ENCODE assay signal across 20 cellular contexts in the genomic region with DNA sequence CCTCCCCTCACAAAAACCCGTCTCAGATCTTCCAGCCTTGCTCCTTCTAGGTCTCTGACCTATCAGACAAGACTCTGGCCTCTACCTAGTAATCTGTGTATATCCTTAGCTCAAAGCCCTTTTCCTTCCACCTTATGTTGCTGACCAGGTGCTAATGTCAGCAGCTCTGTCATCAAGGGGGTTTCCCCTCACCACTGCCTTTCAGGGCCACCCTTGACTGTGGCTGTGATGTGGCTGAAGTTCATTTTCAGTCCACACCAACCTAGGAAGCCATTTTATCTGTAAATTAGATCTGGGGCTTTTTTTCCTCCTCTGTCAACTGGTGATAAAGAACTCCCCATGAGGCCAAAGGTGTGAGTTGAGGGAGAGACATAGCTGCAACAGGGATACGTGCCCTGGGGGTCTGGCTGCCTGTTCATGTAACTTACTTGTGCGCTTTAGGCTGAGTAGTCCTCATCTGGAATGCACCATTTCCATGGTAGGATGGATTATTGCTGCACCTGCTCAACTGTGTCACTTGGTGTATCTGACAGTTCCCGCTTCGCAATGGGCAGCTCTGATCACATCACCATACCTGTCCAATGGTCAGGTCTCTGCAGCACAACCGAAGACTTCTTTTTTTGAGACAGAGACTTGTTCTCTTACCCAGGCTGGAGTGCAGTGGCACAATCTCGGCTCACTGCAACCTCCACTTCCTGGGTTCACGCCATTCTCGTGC. TPM values are rescaled to one million over a fixed set of nuclear protein-coding genes. Genes with fewer than 3 reads are reported as not detected.
DNase-seq lines count a peak whose midpoint lies in the region; ATAC-seq, FAIRE-seq and TF ChIP-seq lines count a peak whose summit lies in the region.
"Had no signal": no experiment of that assay in that cellular context is flagged by ENCODE, and none has a peak within 500 bp of the region (broad histone marks: within the 10 kb centered on the region; RNA-seq: fewer than 3 reads in every experiment).

No MANE protein-coding gene starts in this region.

- no peak overlapping the region for H3T11ph ChIP-seq in H9 (ENCODE audit: low read length)

- no peak for FAIRE-seq in pancreas (lab: Jason Lieb, UNC)
- FAIRE-seq: A549 had no signal

- H4K5ac ChIP-seq in H9 (ENCODE audit: insufficient read length, low read depth, low read length) = peak overlapping the region; percentile 20

- ATAC-seq in activated naive CD4-positive, alpha-beta T cell treated with anti-CD3 and anti-CD28 coated beads, Interleukin-2, amount 50 U/mL, for 72 hours = peak; percentile 22 to 96
- ATAC-seq in effector memory CD8-positive, alpha-beta T cell (replicated peaks) = peak; percentile 47
- peak; percentile 65 for ATAC-seq in stimulated activated effector memory CD8-positive, alpha-beta T cell treated with anti-CD3 and anti-CD28 coated beads, Interleukin-12 subunit alpha, Interleukin-12 subunit beta, amount 100 ng/mL, for 72 hours
- ATAC-seq in pancreas (no peak), left lung (no peak)
- no peak for ATAC-seq in CD8-positive, alpha-beta T cell
- ATAC-seq: A549 had no signal

- H3K14ac ChIP-seq in H9 (ENCODE audit: insufficient read depth, low read length) = no peak overlapping the region

- no peak overlapping the region for H3K4me3 Mint-ChIP-seq in activated naive CD4-positive, alpha-beta T cell treated with anti-CD3 and anti-CD28 coated beads for 36 hours
- H3K4me3 Mint-ChIP-seq in H9 = no peak overlapping the region
- H3K4me3 Mint-ChIP-seq in effector memory CD8-positive, alpha-beta T cell = no peak overlapping the region
- no peak overlapping the region for H3K4me3 Mint-ChIP-seq in stimulated activated effector memory CD8-positive, alpha-beta T cell treated with anti-CD3 and anti-CD28 coated beads, Interleukin-12 subunit alpha, Interleukin-12 subunit beta, amount 100 ng/mL, for 72 hours
- no peak overlapping the region for H3K4me3 Mint-ChIP-seq in CD8-positive, alpha-beta T cell
- H3K4me3 Mint-ChIP-seq: CD4-positive, alpha-beta T cell had no signal

- H4K8ac ChIP-seq in H9 (replicated peaks; ENCODE audit: insufficient read length, low read depth, low read length) = no peak overlapping the region

- no peaks in the 10 kb centered on the region for H3K9me3 Mint-ChIP-seq in activated naive CD4-positive, alpha-beta T cell treated with anti-CD3 and anti-CD28 coated beads, Interleukin-2, amount 50 U/mL, for 72 hours
- H3K9me3 Mint-ChIP-seq in activated naive CD4-positive, alpha-beta T cell treated with anti-CD3 and anti-CD28 coated beads for 36 hours = no peaks in the 10 kb centered on the region
- H3K9me3 Mint-ChIP-seq in H9 = no peaks in the 10 kb centered on the region
- H3K9me3 Mint-ChIP-seq in effector memory CD8-positive, alpha-beta T cell = no peaks in the 10 kb centered on the region
- H3K9me3 Mint-ChIP-seq in stimulated activated effector memory CD8-positive, alpha-beta T cell treated with anti-CD3 and anti-CD28 coated beads, Interleukin-12 subunit alpha, Interleukin-12 subunit beta, amount 100 ng/mL, for 72 hours = no peaks in the 10 kb centered on the region
- no peaks in the 10 kb centered on the region for H3K9me3 Mint-ChIP-seq in CD8-positive, alpha-beta T cell
- H3K9me3 Mint-ChIP-seq: CD4-positive, alpha-beta T cell had no signal

- no CpG with 5 or more reads among the region's 9 CpGs for WGBS in H9 (ENCODE audit: extremely low coverage, insufficient read length, low lambda C conversion rate)
- WGBS in pancreas, 2 donors = 77 to 81% methylated on average over 9 of the region's 9 CpGs

- no peak overlapping the region for H2BK15ac ChIP-seq in H9 (ENCODE audit: low read depth, low read length)

- POLR2A ChIA-PET in CD8-positive, alpha-beta T cell (lab: Charles Lee) = no interaction called here

- H2AK5ac ChIP-seq in H9 (ENCODE audit: insufficient read length, low read length) = no peak overlapping the region

- no peaks in the 10 kb centered on the region for H3K36me3 Mint-ChIP-seq in activated naive CD4-positive, alpha-beta T cell treated with anti-CD3 and anti-CD28 coated beads, Interleukin-2, amount 50 U/mL, for 72 hours
- no peaks in the 10 kb centered on the region for H3K36me3 Mint-ChIP-seq in activated naive CD4-positive, alpha-beta T cell treated with anti-CD3 and anti-CD28 coated beads for 36 hours (ENCODE audit: low read depth)
- H3K36me3 Mint-ChIP-seq in H9 (ENCODE audit: insufficient read depth in 1 of 3, low read depth in 3 of 3) = peaks cover 0 to 2% (median 0%) of the 10 kb centered on the region in 3 experiments; a peak in 1 of 7 replicates
- H3K36me3 Mint-ChIP-seq in effector memory CD8-positive, alpha-beta T cell (ENCODE audit: insufficient read depth) = no peaks in the 10 kb centered on the region
- H3K36me3 Mint-ChIP-seq in stimulated activated effector memory CD8-positive, alpha-beta T cell treated with anti-CD3 and anti-CD28 coated beads, Interleukin-12 subunit alpha, Interleukin-12 subunit beta, amount 100 ng/mL, for 72 hours = no peaks in the 10 kb centered on the region
- H3K36me3 Mint-ChIP-seq in CD8-positive, alpha-beta T cell = no peaks in the 10 kb centered on the region

- H3K23me2 ChIP-seq in H9 (ENCODE audit: insufficient read length, low read depth, low read length, poor library complexity, severe bottlenecking) = no peaks in the 10 kb centered on the region

- H3K9me3 ChIP-seq in H9 (ENCODE audit: control insufficient read depth, low read depth, low read length) (no peaks in the 10 kb centered on the region), pancreas (no peaks in the 10 kb centered on the region), left lung (no peaks in the 10 kb centered on the region)
- no peaks in the 10 kb centered on the region for H3K9me3 ChIP-seq in CD8-positive, alpha-beta T cell (ENCODE audit: low read length)
- H3K9me3 ChIP-seq: A549, HAP-1 had no signal

- H4K91ac ChIP-seq in H9 (ENCODE audit: insufficient read length, low read depth, low read length) = no peak overlapping the region

- H2BK5ac ChIP-seq in H9 (ENCODE audit: insufficient read length, low read length) = no peak overlapping the region

- no peak overlapping the region for H3K56ac ChIP-seq in H9 (ENCODE audit: insufficient read length, low read depth, low read length)

- H2BK12ac ChIP-seq in H9 (ENCODE audit: insufficient read length, low read depth, low read length) = no peak overlapping the region

- no peak for TF ChIP-seq CTCF in H9 (conservative IDR thresholded peaks at IDR 0.05)
- TF ChIP-seq CTCF in pancreas (IDR thresholded peaks at IDR 0.05) = no peak
- no peak for TF ChIP-seq CTCF in left lung (IDR thresholded peaks at IDR 0.05)
- no peak for TF ChIP-seq CTCF in CD8-positive, alpha-beta T cell (IDR thresholded peaks at IDR 0.05)

- no peak overlapping the region for H2BK20ac ChIP-seq in H9 (ENCODE audit: low read depth, low read length, poor library complexity, severe bottlenecking)

- no peak for DNase-seq in activated naive CD4-positive, alpha-beta T cell treated with anti-CD3 and anti-CD28 coated beads, Interleukin-2, amount 50 U/mL, for 72 hours (ENCODE audit: low spot score in 2 of 2)
- no peak for DNase-seq in activated naive CD4-positive, alpha-beta T cell treated with anti-CD3 and anti-CD28 coated beads for 36 hours
- DNase-seq in H9 = no peak
- DNase-seq in effector memory CD8-positive, alpha-beta T cell = no peak
- no peak for DNase-seq in stimulated activated effector memory CD8-positive, alpha-beta T cell treated with anti-CD3 and anti-CD28 coated beads, Interleukin-12 subunit alpha, Interleukin-12 subunit beta, amount 100 ng/mL, for 72 hours (ENCODE audit: low spot score in 2 of 2)
- no peak for DNase-seq in pancreas
- DNase-seq in left lung = no peak
- no peak for DNase-seq in CD8-positive, alpha-beta T cell
- DNase-seq: CD4-positive, alpha-beta T cell; EL; NCI-H1105; NCI-H2081; NCI-H2171 treated with DMSO at 0.1 percent for 48 hours; NCI-H446; NCI-H69; Right ventricle myocardium superior had no signal

- no peak overlapping the region for H3K4me2 ChIP-seq in H9 (ENCODE audit: insufficient read depth, insufficient read length, low read length)
- H3K4me2 ChIP-seq: A549 had no signal

- no peak overlapping the region for H3K4me3 ChIP-seq in pancreas
- H3K4me3 ChIP-seq in left lung = no peak overlapping the region
- no peak overlapping the region for H3K4me3 ChIP-seq in CD8-positive, alpha-beta T cell (ENCODE audit: low read depth, low read length)
- H3K4me3 ChIP-seq: A549, HAP-1 had no signal

- H3K23ac ChIP-seq in H9 (ENCODE audit: insufficient read length, low read depth, low read length) = no peak overlapping the region

- no peak overlapping the region for H3K4ac ChIP-seq in H9 (ENCODE audit: low read depth, low read length)

- H2AFZ ChIP-seq in H9 (ENCODE audit: low read length) = no peak overlapping the region

- no peaks in the 10 kb centered on the region for H3K79me1 ChIP-seq in H9 (ENCODE audit: insufficient read depth, low read depth, low read length, poor library complexity, severe bottlenecking)

- CTCF ChIA-PET in activated naive CD4-positive, alpha-beta T cell treated with anti-CD3 and anti-CD28 coated beads for 36 hours (lab: Charles Lee) = interaction anchor here (0.7 kb wide), 1 partner anchor 77 kb away, joined by 3 read pairs; no protein-coding TSS in a partner anchor
- CTCF ChIA-PET in CD8-positive, alpha-beta T cell (lab: Charles Lee) = no interaction called here

- H3K79me2 ChIP-seq in H9 (ENCODE audit: insufficient read depth, low read length) = no peaks in the 10 kb centered on the region

- H3K27me3 ChIP-seq in H9 (ENCODE audit: insufficient read depth, low read length) (no peaks in the 10 kb centered on the region), pancreas (no peaks in the 10 kb centered on the region), left lung (peaks cover 0 to 10% of the 10 kb centered on the region in 2 donors)
- no peaks in the 10 kb centered on the region for H3K27me3 ChIP-seq in CD8-positive, alpha-beta T cell (ENCODE audit: insufficient read depth, low read length)

- H3K27ac Mint-ChIP-seq in activated naive CD4-positive, alpha-beta T cell treated with anti-CD3 and anti-CD28 coated beads, Interleukin-2, amount 50 U/mL, for 72 hours = no peak overlapping the region
- H3K27ac Mint-ChIP-seq in activated naive CD4-positive, alpha-beta T cell treated with anti-CD3 and anti-CD28 coated beads for 36 hours = no peak overlapping the region
- no peak overlapping the region for H3K27ac Mint-ChIP-seq in H9
- H3K27ac Mint-ChIP-seq in effector memory CD8-positive, alpha-beta T cell = no peak overlapping the region
- no peak overlapping the region for H3K27ac Mint-ChIP-seq in stimulated activated effector memory CD8-positive, alpha-beta T cell treated with anti-CD3 and anti-CD28 coated beads, Interleukin-12 subunit alpha, Interleukin-12 subunit beta, amount 100 ng/mL, for 72 hours
- H3K27ac Mint-ChIP-seq in CD8-positive, alpha-beta T cell = no peak overlapping the region
- H3K27ac Mint-ChIP-seq: CD4-positive, alpha-beta T cell had no signal

- H3K27ac ChIP-seq in H9 (ENCODE audit: insufficient read length, low read depth, low read length) (no peak overlapping the region), pancreas (no peak overlapping the region), left lung (no peak overlapping the region)
- no peak overlapping the region for H3K27ac ChIP-seq in CD8-positive, alpha-beta T cell (ENCODE audit: low read depth, low read length)
- H3K27ac ChIP-seq: A549 had no signal

- H2BK120ac ChIP-seq in H9 (ENCODE audit: low read depth, low read length, poor library complexity, severe bottlenecking) = no peak overlapping the region

- H3K36me3 ChIP-seq in pancreas (no peaks in the 10 kb centered on the region), left lung (no peaks in the 10 kb centered on the region)
- H3K36me3 ChIP-seq in CD8-positive, alpha-beta T cell (ENCODE audit: insufficient read depth, low read length) = no peaks in the 10 kb centered on the region
- H3K36me3 ChIP-seq: HAP-1 had no signal

- H3K18ac ChIP-seq in H9 (ENCODE audit: insufficient read length, low read depth, low read length) = no peak overlapping the region

- no peaks in the 10 kb centered on the region for H3K4me1 ChIP-seq in H9 (ENCODE audit: insufficient read depth, low read length)
- H3K4me1 ChIP-seq in pancreas = no peaks in the 10 kb centered on the region
- no peaks in the 10 kb centered on the region for H3K4me1 ChIP-seq in left lung
- no peaks in the 10 kb centered on the region for H3K4me1 ChIP-seq in CD8-positive, alpha-beta T cell (ENCODE audit: insufficient read depth, low read length)
- H3K4me1 ChIP-seq: A549, HAP-1 had no signal

- H4K20me1 ChIP-seq in H9 (ENCODE audit: control insufficient read depth, insufficient read depth, insufficient read length) = no peaks in the 10 kb centered on the region

- intact Hi-C loops in activated naive CD4-positive, alpha-beta T cell treated with anti-CD3 and anti-CD28 coated beads for 36 hours (cut with micrococcal nuclease) = no loop called here
- intact Hi-C loops in pancreas (cut with DNase I) = no loop called here
- intact Hi-C loops in left lung (cut with DNase I) = no loop called here
- intact Hi-C loops in CD8-positive, alpha-beta T cell (cut with DNase I, micrococcal nuclease) = no loop called here

- no peaks in the 10 kb centered on the region for H3K27me3 Mint-ChIP-seq in activated naive CD4-positive, alpha-beta T cell treated with anti-CD3 and anti-CD28 coated beads for 36 hours (ENCODE audit: low read depth)
- no peaks in the 10 kb centered on the region; the same call in none of the 2 replicates for H3K27me3 Mint-ChIP-seq in H9 (ENCODE audit: low read depth)
- H3K27me3 Mint-ChIP-seq in effector memory CD8-positive, alpha-beta T cell = peaks cover 18 to 37% of the 10 kb centered on the region in 2 donors
- peaks cover 2% of the 10 kb centered on the region for H3K27me3 Mint-ChIP-seq in CD8-positive, alpha-beta T cell (ENCODE audit: low read depth)

- no peak overlapping the region for H3K9ac ChIP-seq in H9 (ENCODE audit: extremely low read depth, insufficient read length, low read length)

- no peaks in the 10 kb centered on the region for H3K4me1 Mint-ChIP-seq in activated naive CD4-positive, alpha-beta T cell treated with anti-CD3 and anti-CD28 coated beads for 36 hours (ENCODE audit: low read depth)
- H3K4me1 Mint-ChIP-seq in H9 = peaks cover 4% of the 10 kb centered on the region in 2 experiments; a peak in 3 of 4 replicates
- no peaks in the 10 kb centered on the region for H3K4me1 Mint-ChIP-seq in effector memory CD8-positive, alpha-beta T cell (ENCODE audit: low read depth in 2 of 2)
- peaks cover 7% of the 10 kb centered on the region for H3K4me1 Mint-ChIP-seq in stimulated activated effector memory CD8-positive, alpha-beta T cell treated with anti-CD3 and anti-CD28 coated beads, Interleukin-12 subunit alpha, Interleukin-12 subunit beta, amount 100 ng/mL, for 72 hours
- no peaks in the 10 kb centered on the region for H3K4me1 Mint-ChIP-seq in CD8-positive, alpha-beta T cell (ENCODE audit: low read depth)

RNA-seq across cellular contexts. Expression of gene RUNDC3A, which starts 14.7 kb away (rescaled TPM):
- 1 to 10 TPM; 1.0 to 1.9 TPM for total RNA-seq in activated naive CD4-positive, alpha-beta T cell treated with anti-CD3 and anti-CD28 coated beads, Interleukin-2, amount 50 U/mL, for 72 hours
- under 1 TPM in 1 of 2 experiments, not detected in 1; 0.17 TPM for total RNA-seq in activated naive CD4-positive, alpha-beta T cell treated with anti-CD3 and anti-CD28 coated beads for 36 hours
- total RNA-seq in H9 (2021) (2.2 and 3.8 TPM in 2 replicates), pancreas (1 to 10 TPM in 5 of 6 donors, under 1 TPM in 1; 0.56 to 5.0 (median 2.9) TPM), left lung (under 1 TPM; 0.08 to 0.38 TPM)
- polyA plus RNA-seq in pancreas = 10 to 100 TPM; 24.0 to 59.4 TPM
- total RNA-seq in CD8-positive, alpha-beta T cell = under 1 TPM in 1 of 2 experiments, not detected in 1; 0.19 TPM
- total RNA-seq: CD4-positive, alpha-beta T cell had no signal

RNA-seq across cellular contexts. Expression of gene SLC4A1, which starts 25.7 kb away (rescaled TPM):
- total RNA-seq in activated naive CD4-positive, alpha-beta T cell treated with anti-CD3 and anti-CD28 coated beads, Interleukin-2, amount 50 U/mL, for 72 hours = not detected
- not detected for total RNA-seq in activated naive CD4-positive, alpha-beta T cell treated with anti-CD3 and anti-CD28 coated beads for 36 hours
- total RNA-seq in H9 (2021) (0.13 TPM in 1 of 2 replicates, not detected in the other), pancreas (under 1 TPM in 2 of 6 donors, not detected in 4; 0.24 to 0.37 TPM), left lung (1 to 10 TPM in 1 of 2 donors, under 1 TPM in 1; 0.58 to 1.4 TPM)
- polyA plus RNA-seq in pancreas = not detected
- total RNA-seq in CD8-positive, alpha-beta T cell = not detected
- total RNA-seq: CD4-positive, alpha-beta T cell; OCI-LY7 had no signal
- polyA plus RNA-seq: A549, BJ had no signal

RNA-seq across cellular contexts. Expression of gene SLC25A39, which starts 31.0 kb away (rescaled TPM):
- total RNA-seq in activated naive CD4-positive, alpha-beta T cell treated with anti-CD3 and anti-CD28 coated beads, Interleukin-2, amount 50 U/mL, for 72 hours = 100 to 1,000 TPM in 1 of 2 donors, 10 to 100 TPM in 1; 92.4 to 131 TPM
- 100 to 1,000 TPM; 146 to 149 TPM for total RNA-seq in activated naive CD4-positive, alpha-beta T cell treated with anti-CD3 and anti-CD28 coated beads for 36 hours
- 227 and 235 TPM in 2 replicates for total RNA-seq in H9 (2021)
- 10 to 100 TPM; 50.7 to 72.7 (median 62.2) TPM for total RNA-seq in pancreas
- 100 to 1,000 TPM; 119 to 155 TPM for polyA plus RNA-seq in pancreas
- total RNA-seq in left lung = 100 to 1,000 TPM; 120 to 121 TPM
- total RNA-seq in CD8-positive, alpha-beta T cell = 10 to 100 TPM; 73.1 to 77.7 TPM

RNA-seq across cellular contexts. Expression of gene GRN, which starts 51.4 kb away (rescaled TPM):
- total RNA-seq in activated naive CD4-positive, alpha-beta T cell treated with anti-CD3 and anti-CD28 coated beads, Interleukin-2, amount 50 U/mL, for 72 hours = 10 to 100 TPM; 65.0 to 73.0 TPM
- 10 to 100 TPM; 47.1 to 50.5 TPM for total RNA-seq in activated naive CD4-positive, alpha-beta T cell treated with anti-CD3 and anti-CD28 coated beads for 36 hours
- total RNA-seq in H9 (2021) (127 and 130 TPM in 2 replicates), pancreas (100 to 1,000 TPM in 2 of 6 donors, 10 to 100 TPM in 4; 48.0 to 229 (median 69.6) TPM), left lung (100 to 1,000 TPM; 563 to 616 TPM)
- 100 to 1,000 TPM in 1 of 2 donors, 10 to 100 TPM in 1; 55.7 to 100 TPM for polyA plus RNA-seq in pancreas
- total RNA-seq in CD8-positive, alpha-beta T cell = 10 to 100 TPM in 1 of 2 experiments, 1 to 10 TPM in 1; 8.5 to 13.2 TPM

Comparison
In these comparisons a context has a peak if more than half of its experiments do, and no peak if none do; other contexts are left out.
1. ATAC-seq: peak in activated naive CD4-positive, alpha-beta T cell treated with anti-CD3 and anti-CD28 coated beads, Interleukin-2, amount 50 U/mL, for 72 hours (2 of 2), effector memory CD8-positive, alpha-beta T cell (single experiment) and stimulated activated effector memory CD8-positive, alpha-beta T cell treated with anti-CD3 and anti-CD28 coated beads, Interleukin-12 subunit alpha, Interleukin-12 subunit beta, amount 100 ng/mL, for 72 hours (single experiment); none in pancreas (0 of 4), left lung (single experiment) and CD8-positive, alpha-beta T cell (single experiment).